ENCODE assay signal across 8 cellular contexts in the genomic region with DNA sequence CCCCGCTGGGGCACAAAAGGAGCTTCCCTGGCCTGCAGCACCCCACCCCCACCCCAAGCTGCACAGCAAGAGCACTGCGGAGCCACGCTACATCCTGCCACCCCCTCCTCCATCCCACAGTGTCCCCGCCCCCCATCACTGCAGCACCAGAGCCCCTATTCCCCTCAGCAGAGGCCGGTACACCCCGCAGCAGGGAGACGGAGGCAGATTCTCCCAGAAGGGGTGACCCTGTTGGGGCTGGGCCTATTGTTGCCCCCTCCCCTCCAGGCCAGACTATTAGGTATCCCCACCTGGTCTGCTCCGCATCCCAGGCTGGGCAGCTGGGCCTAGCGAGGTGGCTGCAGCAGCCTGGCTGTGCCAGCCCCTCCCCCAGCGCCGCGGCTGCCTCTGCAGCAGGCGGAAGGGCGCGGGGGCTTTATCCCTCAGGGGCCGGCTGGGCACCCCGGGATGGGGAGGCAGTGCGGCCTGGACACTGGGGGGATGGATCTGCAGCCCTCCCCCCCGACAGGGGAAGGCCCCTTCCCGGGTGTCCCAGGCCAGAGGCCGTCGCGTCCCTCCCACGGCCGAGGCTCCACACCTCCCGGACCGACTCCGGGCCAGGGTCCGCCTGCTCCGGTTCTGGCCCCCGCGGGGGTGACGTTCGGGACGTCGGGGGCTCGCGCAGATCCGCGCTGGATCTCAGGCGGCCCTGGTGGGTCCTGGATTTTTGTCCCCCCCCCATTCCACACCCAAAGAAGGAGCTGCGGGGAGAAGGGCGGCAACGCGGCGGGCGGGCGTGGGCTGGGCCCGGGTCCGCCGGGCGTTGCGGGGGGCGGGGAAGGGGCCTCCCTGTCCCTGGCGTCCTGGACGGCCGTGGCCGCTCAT. TPM values are rescaled to one million over a fixed set of nuclear protein-coding genes. Genes with fewer than 3 reads are reported as not detected.
A peak's percentile ranks its signal among the peaks of the same experiment; 100 is the strongest.
DNase-seq lines count a peak whose midpoint lies in the region; ATAC-seq, FAIRE-seq and TF ChIP-seq lines count a peak whose summit lies in the region.

No MANE protein-coding gene starts in this region.

- H3K27me3 Mint-ChIP-seq in activated CD4-positive, alpha-beta T cell treated with anti-CD3 and anti-CD28 coated beads, Interleukin-2, amount 10 ng/mL, durations not matched to agents 24 days and 14 days, result peaks cover 34% of the 10 kb centered on the region
- peaks cover 11% of the 10 kb centered on the region for H3K27me3 Mint-ChIP-seq in astrocyte (ENCODE audit: low read depth, unreplicated experiment)

- H3K36me3 Mint-ChIP-seq in activated CD4-positive, alpha-beta T cell treated with anti-CD3 and anti-CD28 coated beads, Interleukin-2, amount 10 ng/mL, durations not matched to agents 24 days and 14 days (ENCODE audit: low read depth), result no peaks in the 10 kb centered on the region
- peaks cover 3% of the 10 kb centered on the region for H3K36me3 Mint-ChIP-seq in astrocyte (ENCODE audit: low read depth, unreplicated experiment)

- H3K4me1 ChIP-seq in astrocyte (ENCODE audit: insufficient read depth, low read length), result no peaks in the 10 kb centered on the region
- peaks cover 47% of the 10 kb centered on the region for H3K4me1 ChIP-seq in HepG2 (ENCODE audit: insufficient read depth, low read length)
- peaks cover 7% of the 10 kb centered on the region for H3K4me1 ChIP-seq in thymus (ENCODE audit: control insufficient read depth, insufficient read depth, low read length)

- H3K36me3 ChIP-seq in astrocyte (ENCODE audit: insufficient read depth, low read length), result no peaks in the 10 kb centered on the region
- H3K36me3 ChIP-seq in HepG2 (replicated peaks in 1 of 2; ENCODE audit: control insufficient read depth in 1 of 2, insufficient read depth in 2 of 2, low read length in 2 of 2), result no peaks in the 10 kb centered on the region
- no peaks in the 10 kb centered on the region for H3K36me3 ChIP-seq in thymus (ENCODE audit: control insufficient read depth, insufficient read depth)

- H3K4me2 ChIP-seq in astrocyte (ENCODE audit: low read length) (peak overlapping the region; percentile 89), HepG2 (ENCODE audit: low read depth, low read length) (peak overlapping the region; percentile 75)

- H3K27me3 ChIP-seq in astrocyte (ENCODE audit: insufficient read depth, low read length) (peaks cover 14% of the 10 kb centered on the region), HepG2 (ENCODE audit: control insufficient read depth in 1 of 2, insufficient read depth in 2 of 2, low read length in 2 of 2) (peaks cover 1 to 17% of the 10 kb centered on the region in 2 experiments; a peak in 3 of 5 replicates), thymus (ENCODE audit: control insufficient read depth, insufficient read depth) (peaks cover 53% of the 10 kb centered on the region)

- H3K79me2 ChIP-seq in astrocyte (ENCODE audit: insufficient read depth, low read length) (peaks cover 52% of the 10 kb centered on the region), HepG2 (ENCODE audit: insufficient read depth, low read length) (no peaks in the 10 kb centered on the region)

- no peak for DNase-seq in activated CD4-positive, alpha-beta T cell treated with anti-CD3 and anti-CD28 coated beads, Interleukin-2, amount 10 ng/mL, durations not matched to agents 24 days and 14 days
- no peak for DNase-seq in activated CD4-positive, alpha-beta T cell treated with anti-CD3 and anti-CD28 coated beads, Interleukin-2, amount 50 U/mL, for 1 hour
- DNase-seq in astrocyte (ENCODE audit: low read depth), result no peak
- no peak for DNase-seq in HepG2 (ENCODE audit: low spot score)
- DNase-seq in amniotic stem cell (lab: John Stamatoyannopoulos, UW), result no peak
- no peak for DNase-seq in OCI-M1 (lab: John Stamatoyannopoulos, UW)
- no peak for DNase-seq in DMS79 treated with DMSO at 0.1 percent for 48 hours (lab: John Stamatoyannopoulos, UW)

- 8% methylated on average over 26 of the region's 58 CpGs for WGBS in HepG2 (ENCODE audit: low lambda C conversion rate)
- 6% methylated on average over 58 of the region's 58 CpGs for WGBS in thymus

- peak overlapping the region; percentile 25 for H3K27ac Mint-ChIP-seq in activated CD4-positive, alpha-beta T cell treated with anti-CD3 and anti-CD28 coated beads, Interleukin-2, amount 10 ng/mL, durations not matched to agents 24 days and 14 days
- H3K27ac Mint-ChIP-seq in astrocyte (ENCODE audit: unreplicated experiment), result no peak overlapping the region

- H3K27ac ChIP-seq in astrocyte (ENCODE audit: low read depth, low read length) (peak overlapping the region; percentile 26), HepG2 (ENCODE audit: extremely low read length, insufficient read depth, low read length) (no peak overlapping the region), thymus (ENCODE audit: low read depth) (peak overlapping the region; percentile 52)

- H3K4me1 Mint-ChIP-seq in activated CD4-positive, alpha-beta T cell treated with anti-CD3 and anti-CD28 coated beads, Interleukin-2, amount 10 ng/mL, durations not matched to agents 24 days and 14 days, result peaks cover 4% of the 10 kb centered on the region
- peaks cover 5% of the 10 kb centered on the region for H3K4me1 Mint-ChIP-seq in astrocyte (ENCODE audit: low read depth, unreplicated experiment)

- no peak for ATAC-seq in HepG2

- no peak for TF ChIP-seq POLR2A in HepG2 (IDR thresholded peaks at IDR 0.05; ENCODE audit: insufficient read depth in 1 of 2, low read depth in 2 of 2, low read length in 2 of 2)

- no peaks in the 10 kb centered on the region for H3K9me3 Mint-ChIP-seq in activated CD4-positive, alpha-beta T cell treated with anti-CD3 and anti-CD28 coated beads, Interleukin-2, amount 10 ng/mL, durations not matched to agents 24 days and 14 days
- H3K9me3 Mint-ChIP-seq in astrocyte (ENCODE audit: unreplicated experiment), result no peaks in the 10 kb centered on the region

- H3K9ac ChIP-seq in astrocyte (ENCODE audit: low read length) (peak overlapping the region; percentile 87), HepG2 (ENCODE audit: insufficient read depth, low read depth, low read length) (peak overlapping the region; percentile 84; the same call in 1 of the 2 replicates)

- no peak for TF ChIP-seq CTCF in astrocyte (IDR thresholded peaks at IDR 0.05; ENCODE audit: insufficient read depth, low read depth, low read length)
- TF ChIP-seq CTCF in HepG2 (CRISPR knock-in tag; IDR thresholded peaks at IDR 0.05), result no peak

- peak overlapping the region; percentile 61 for H3K4me3 ChIP-seq in astrocyte (ENCODE audit: insufficient read depth, low read depth, low read length)
- H3K4me3 ChIP-seq in HepG2 (replicated peaks in 1 of 3; ENCODE audit: insufficient read depth in 1 of 3, low read depth in 2 of 3, low read length in 3 of 3), result peak overlapping the region; percentile 59 to 78 (median 72); a peak in 5 of 6 replicates
- peak overlapping the region; percentile 67 for H3K4me3 ChIP-seq in thymus (ENCODE audit: low read length)

- TF ChIP-seq RAD21 in HepG2 (CRISPR knock-in tag; IDR thresholded peaks at IDR 0.05), result no peak

- FAIRE-seq in astrocyte (lab: Jason Lieb, UNC) (no peak), HepG2 (lab: Jason Lieb, UNC) (no peak)

- BruUV-seq in HepG2 (replicated peaks; lab: Mats Ljungman, UMichigan), result no TSS peak

- CTCF ChIA-PET in HepG2 (lab: Yijun Ruan, JAX; ENCODE audit: low intra/inter-chr PET ratio, low total read pairs), result no interaction called here

- POLR2A ChIA-PET in HepG2 (lab: Yijun Ruan, JAX), result no interaction called here

- no peak overlapping the region for H2AFZ ChIP-seq in astrocyte (ENCODE audit: low read depth, low read length)
- no peak overlapping the region for H2AFZ ChIP-seq in HepG2 (ENCODE audit: low read length)

- H3K9me3 ChIP-seq in astrocyte (ENCODE audit: insufficient read depth, low read depth, low read length) (no peaks in the 10 kb centered on the region), HepG2 (ENCODE audit: low read length) (no peaks in the 10 kb centered on the region), thymus (ENCODE audit: control insufficient read depth) (no peaks in the 10 kb centered on the region)

- peak overlapping the region; percentile 68 for H3K4me3 Mint-ChIP-seq in activated CD4-positive, alpha-beta T cell treated with anti-CD3 and anti-CD28 coated beads, Interleukin-2, amount 10 ng/mL, durations not matched to agents 24 days and 14 days
- H3K4me3 Mint-ChIP-seq in astrocyte (ENCODE audit: unreplicated experiment), result peak overlapping the region; percentile 84

- intact Hi-C loops in activated CD4-positive, alpha-beta T cell treated with anti-CD3 and anti-CD28 coated beads, Interleukin-2, amount 10 ng/mL, durations not matched to agents 24 days and 14 days (cut with micrococcal nuclease), result loop anchor here (5.0 to 10.0 kb wide), 2 partner anchors 186 to 281 kb away; partner anchors contain the start of genes BRSK2 and LSP1
- intact Hi-C loops in HepG2 (cut with micrococcal nuclease; ENCODE audit: unreplicated experiment), result no loop called here

- in situ Hi-C loops in HepG2 (cut with HindIII; ENCODE audit: extremely low pct_ligation_motif_present, low pct_unique_long_range_greater_than_20kb), result no loop called here

- H4K20me1 ChIP-seq in astrocyte (ENCODE audit: insufficient read depth, low read length) (peaks cover 64% of the 10 kb centered on the region), HepG2 (ENCODE audit: insufficient read depth, low read length) (peaks cover 37% of the 10 kb centered on the region; the same call in 1 of the 2 replicates)

- no peak for TF ChIP-seq EP300 in HepG2 (IDR thresholded peaks at IDR 0.05; ENCODE audit: low read depth in 2 of 2, low read length in 2 of 2)
- TF ChIP-seq EP300 in HepG2 (CRISPR knock-in tag; IDR thresholded peaks at IDR 0.05; ENCODE audit: borderline replicate concordance), result no peak

RNA-seq across cellular contexts. Expression of gene DUSP8, which starts 0.9 kb away (rescaled TPM):
- total RNA-seq in activated CD4-positive, alpha-beta T cell treated with anti-CD3 and anti-CD28 coated beads, Interleukin-2, amount 10 ng/mL, durations not matched to agents 24 days and 14 days, result 0.86 and 1.6 TPM in 2 replicates
- 13.8 and 14.8 TPM in 2 replicates for total RNA-seq in astrocyte
- 0.95 and 1.8 TPM in 2 replicates for total RNA-seq in HepG2 (2016; rRNA removed; fragmentation: Illumina TruSeq; extraction: Trizol)
- total RNA-seq in HepG2 (2016; cell fraction: cytosol; rRNA removed; fragmentation: Illumina TruSeq; extraction: Trizol; ENCODE audit: low read depth), result 0.30 and 0.62 TPM in 2 replicates
- 1.1 and 2.2 TPM in 2 replicates for total RNA-seq in HepG2 (2016; cell fraction: insoluble cytoplasmic fraction; rRNA removed; fragmentation: Illumina TruSeq; extraction: Trizol)
- total RNA-seq in HepG2 (2016; cell fraction: membrane; rRNA removed; fragmentation: Illumina TruSeq; extraction: Trizol), result 1.2 and 1.3 TPM in 2 replicates
- total RNA-seq in HepG2 (2016; cell fraction: nucleus; rRNA removed; fragmentation: Illumina TruSeq; extraction: Trizol), result 1.1 and 1.3 TPM in 2 replicates
- polyA plus RNA-seq in HepG2 (2011; rRNA removed), result 8.0 and 15.4 TPM in 2 replicates
- 7.3 and 9.2 TPM in 2 replicates for polyA plus RNA-seq in HepG2 (2011; cell fraction: cytosol; rRNA removed)
- polyA plus RNA-seq in HepG2 (2011; cell fraction: nucleus; rRNA removed), result 11.7 and 12.2 TPM in 2 replicates
- polyA plus RNA-seq in HepG2 (2012), result 13.2 and 23.6 TPM in 2 replicates
- 0.49 and 1.5 TPM in 2 replicates for polyA plus RNA-seq in HepG2 (2016; cell fraction: cytosol; fragmentation: Illumina TruSeq; extraction: Trizol; ENCODE audit: low read depth)
- polyA plus RNA-seq in HepG2 (2016; cell fraction: insoluble cytoplasmic fraction; fragmentation: Illumina TruSeq; extraction: Trizol; ENCODE audit: low read depth), result 3.4 and 4.9 TPM in 2 replicates
- polyA plus RNA-seq in HepG2 (2016; cell fraction: membrane; fragmentation: Illumina TruSeq; extraction: Trizol; ENCODE audit: low read depth), result 2.0 and 2.8 TPM in 2 replicates
- polyA plus RNA-seq in HepG2 (2016; cell fraction: nucleus; fragmentation: Illumina TruSeq; extraction: Trizol; ENCODE audit: insufficient read depth, low read depth), result 5.9 and 6.8 TPM in 2 replicates
- 5.4 and 14.1 TPM in 2 replicates for polyA minus RNA-seq in HepG2 (2011; rRNA and poly(A)+ RNA removed; ENCODE audit: low replicate concordance)
- polyA minus RNA-seq in HepG2 (2011; cell fraction: cytosol; rRNA and poly(A)+ RNA removed), result 4.0 and 5.3 TPM in 2 replicates
- polyA minus RNA-seq in HepG2 (2011; cell fraction: nucleus; rRNA and poly(A)+ RNA removed), result 0.90 and 3.0 TPM in 2 replicates
- 2.9 TPM for polyA plus RNA-seq in thymus

RNA-seq across cellular contexts. Expression of gene KRTAP5-1, which starts 14.0 kb away (rescaled TPM):
- not detected in 2 replicates for total RNA-seq in activated CD4-positive, alpha-beta T cell treated with anti-CD3 and anti-CD28 coated beads, Interleukin-2, amount 10 ng/mL, durations not matched to agents 24 days and 14 days
- total RNA-seq in astrocyte, result not detected in 2 replicates
- total RNA-seq in HepG2 (2016; rRNA removed; fragmentation: Illumina TruSeq; extraction: Trizol), result not detected in 2 replicates
- not detected in 2 replicates for total RNA-seq in HepG2 (2016; cell fraction: cytosol; rRNA removed; fragmentation: Illumina TruSeq; extraction: Trizol; ENCODE audit: low read depth)
- total RNA-seq in HepG2 (2016; cell fraction: insoluble cytoplasmic fraction; rRNA removed; fragmentation: Illumina TruSeq; extraction: Trizol), result not detected in 2 replicates
- total RNA-seq in HepG2 (2016; cell fraction: membrane; rRNA removed; fragmentation: Illumina TruSeq; extraction: Trizol), result not detected in 2 replicates
- not detected in 2 replicates for total RNA-seq in HepG2 (2016; cell fraction: nucleus; rRNA removed; fragmentation: Illumina TruSeq; extraction: Trizol)
- polyA plus RNA-seq in HepG2 (2011; rRNA removed), result not detected in 2 replicates
- not detected in 2 replicates for polyA plus RNA-seq in HepG2 (2011; cell fraction: cytosol; rRNA removed)
- polyA plus RNA-seq in HepG2 (2011; cell fraction: nucleus; rRNA removed), result not detected in 2 replicates
- 0.25 and 0.99 TPM in 2 replicates for polyA plus RNA-seq in HepG2 (2012)
- not detected in 2 replicates for polyA plus RNA-seq in HepG2 (2016; cell fraction: cytosol; fragmentation: Illumina TruSeq; extraction: Trizol; ENCODE audit: low read depth)
- not detected in 2 replicates for polyA plus RNA-seq in HepG2 (2016; cell fraction: insoluble cytoplasmic fraction; fragmentation: Illumina TruSeq; extraction: Trizol; ENCODE audit: low read depth)
- polyA plus RNA-seq in HepG2 (2016; cell fraction: membrane; fragmentation: Illumina TruSeq; extraction: Trizol; ENCODE audit: low read depth), result not detected in 2 replicates
- not detected in 2 replicates for polyA plus RNA-seq in HepG2 (2016; cell fraction: nucleus; fragmentation: Illumina TruSeq; extraction: Trizol; ENCODE audit: insufficient read depth, low read depth)
- not detected in 2 replicates for polyA minus RNA-seq in HepG2 (2011; rRNA and poly(A)+ RNA removed; ENCODE audit: low replicate concordance)
- not detected in 2 replicates for polyA minus RNA-seq in HepG2 (2011; cell fraction: cytosol; rRNA and poly(A)+ RNA removed)
- not detected in 2 replicates for polyA minus RNA-seq in HepG2 (2011; cell fraction: nucleus; rRNA and poly(A)+ RNA removed)
- polyA plus RNA-seq in thymus, result not detected

RNA-seq across cellular contexts. Expression of gene KRTAP5-2, which starts 27.0 kb away (rescaled TPM):
- not detected in 2 replicates for total RNA-seq in activated CD4-positive, alpha-beta T cell treated with anti-CD3 and anti-CD28 coated beads, Interleukin-2, amount 10 ng/mL, durations not matched to agents 24 days and 14 days
- not detected in 2 replicates for total RNA-seq in astrocyte
- total RNA-seq in HepG2 (2016; rRNA removed; fragmentation: Illumina TruSeq; extraction: Trizol), result not detected in 2 replicates
- not detected in 2 replicates for total RNA-seq in HepG2 (2016; cell fraction: cytosol; rRNA removed; fragmentation: Illumina TruSeq; extraction: Trizol; ENCODE audit: low read depth)
- not detected in 2 replicates for total RNA-seq in HepG2 (2016; cell fraction: insoluble cytoplasmic fraction; rRNA removed; fragmentation: Illumina TruSeq; extraction: Trizol)
- total RNA-seq in HepG2 (2016; cell fraction: membrane; rRNA removed; fragmentation: Illumina TruSeq; extraction: Trizol), result not detected in 2 replicates
- total RNA-seq in HepG2 (2016; cell fraction: nucleus; rRNA removed; fragmentation: Illumina TruSeq; extraction: Trizol), result not detected in 2 replicates
- polyA plus RNA-seq in HepG2 (2011; rRNA removed), result not detected in 2 replicates
- polyA plus RNA-seq in HepG2 (2011; cell fraction: cytosol; rRNA removed), result not detected in 2 replicates
- not detected in 2 replicates for polyA plus RNA-seq in HepG2 (2011; cell fraction: nucleus; rRNA removed)
- 0.29 and 0.55 TPM in 2 replicates for polyA plus RNA-seq in HepG2 (2012)
- not detected in 2 replicates for polyA plus RNA-seq in HepG2 (2016; cell fraction: cytosol; fragmentation: Illumina TruSeq; extraction: Trizol; ENCODE audit: low read depth)
- not detected in 2 replicates for polyA plus RNA-seq in HepG2 (2016; cell fraction: insoluble cytoplasmic fraction; fragmentation: Illumina TruSeq; extraction: Trizol; ENCODE audit: low read depth)
- not detected in 2 replicates for polyA plus RNA-seq in HepG2 (2016; cell fraction: membrane; fragmentation: Illumina TruSeq; extraction: Trizol; ENCODE audit: low read depth)
- not detected in 2 replicates for polyA plus RNA-seq in HepG2 (2016; cell fraction: nucleus; fragmentation: Illumina TruSeq; extraction: Trizol; ENCODE audit: insufficient read depth, low read depth)
- 0.21 TPM in 1 of 2 replicates, not detected in the other for polyA minus RNA-seq in HepG2 (2011; rRNA and poly(A)+ RNA removed; ENCODE audit: low replicate concordance)
- polyA minus RNA-seq in HepG2 (2011; cell fraction: cytosol; rRNA and poly(A)+ RNA removed), result not detected in 2 replicates
- polyA minus RNA-seq in HepG2 (2011; cell fraction: nucleus; rRNA and poly(A)+ RNA removed), result not detected in 2 replicates
- 0.11 TPM for polyA plus RNA-seq in thymus

RNA-seq across cellular contexts. Expression of gene KRTAP5-3, which starts 37.1 kb away (rescaled TPM):
- total RNA-seq in activated CD4-positive, alpha-beta T cell treated with anti-CD3 and anti-CD28 coated beads, Interleukin-2, amount 10 ng/mL, durations not matched to agents 24 days and 14 days, result not detected in 2 replicates
- not detected in 2 replicates for total RNA-seq in astrocyte
- total RNA-seq in HepG2 (2016; rRNA removed; fragmentation: Illumina TruSeq; extraction: Trizol), result not detected in 2 replicates
- not detected in 2 replicates for total RNA-seq in HepG2 (2016; cell fraction: cytosol; rRNA removed; fragmentation: Illumina TruSeq; extraction: Trizol; ENCODE audit: low read depth)
- not detected in 2 replicates for total RNA-seq in HepG2 (2016; cell fraction: insoluble cytoplasmic fraction; rRNA removed; fragmentation: Illumina TruSeq; extraction: Trizol)
- total RNA-seq in HepG2 (2016; cell fraction: membrane; rRNA removed; fragmentation: Illumina TruSeq; extraction: Trizol), result not detected in 2 replicates
- total RNA-seq in HepG2 (2016; cell fraction: nucleus; rRNA removed; fragmentation: Illumina TruSeq; extraction: Trizol), result not detected in 2 replicates
- not detected in 2 replicates for polyA plus RNA-seq in HepG2 (2011; rRNA removed)
- not detected in 2 replicates for polyA plus RNA-seq in HepG2 (2011; cell fraction: cytosol; rRNA removed)
- not detected in 2 replicates for polyA plus RNA-seq in HepG2 (2011; cell fraction: nucleus; rRNA removed)
- not detected in 2 replicates for polyA plus RNA-seq in HepG2 (2012)
- not detected in 2 replicates for polyA plus RNA-seq in HepG2 (2016; cell fraction: cytosol; fragmentation: Illumina TruSeq; extraction: Trizol; ENCODE audit: low read depth)
- polyA plus RNA-seq in HepG2 (2016; cell fraction: insoluble cytoplasmic fraction; fragmentation: Illumina TruSeq; extraction: Trizol; ENCODE audit: low read depth), result not detected in 2 replicates
- not detected in 2 replicates for polyA plus RNA-seq in HepG2 (2016; cell fraction: membrane; fragmentation: Illumina TruSeq; extraction: Trizol; ENCODE audit: low read depth)
- polyA plus RNA-seq in HepG2 (2016; cell fraction: nucleus; fragmentation: Illumina TruSeq; extraction: Trizol; ENCODE audit: insufficient read depth, low read depth), result not detected in 2 replicates
- not detected in 2 replicates for polyA minus RNA-seq in HepG2 (2011; rRNA and poly(A)+ RNA removed; ENCODE audit: low replicate concordance)
- not detected in 2 replicates for polyA minus RNA-seq in HepG2 (2011; cell fraction: cytosol; rRNA and poly(A)+ RNA removed)
- not detected in 2 replicates for polyA minus RNA-seq in HepG2 (2011; cell fraction: nucleus; rRNA and poly(A)+ RNA removed)
- polyA plus RNA-seq in thymus, result 0.02 TPM

RNA-seq across cellular contexts. Expression of gene KRTAP5-4, which starts 50.8 kb away (rescaled TPM):
- total RNA-seq in activated CD4-positive, alpha-beta T cell treated with anti-CD3 and anti-CD28 coated beads, Interleukin-2, amount 10 ng/mL, durations not matched to agents 24 days and 14 days, result not detected in 2 replicates
- total RNA-seq in astrocyte, result not detected in 2 replicates
- not detected in 2 replicates for total RNA-seq in HepG2 (2016; rRNA removed; fragmentation: Illumina TruSeq; extraction: Trizol)
- not detected in 2 replicates for total RNA-seq in HepG2 (2016; cell fraction: cytosol; rRNA removed; fragmentation: Illumina TruSeq; extraction: Trizol; ENCODE audit: low read depth)
- not detected in 2 replicates for total RNA-seq in HepG2 (2016; cell fraction: insoluble cytoplasmic fraction; rRNA removed; fragmentation: Illumina TruSeq; extraction: Trizol)
- not detected in 2 replicates for total RNA-seq in HepG2 (2016; cell fraction: membrane; rRNA removed; fragmentation: Illumina TruSeq; extraction: Trizol)
- not detected in 2 replicates for total RNA-seq in HepG2 (2016; cell fraction: nucleus; rRNA removed; fragmentation: Illumina TruSeq; extraction: Trizol)
- polyA plus RNA-seq in HepG2 (2011; rRNA removed), result not detected in 2 replicates
- polyA plus RNA-seq in HepG2 (2011; cell fraction: cytosol; rRNA removed), result not detected in 2 replicates
- polyA plus RNA-seq in HepG2 (2011; cell fraction: nucleus; rRNA removed), result 0.16 TPM in 1 of 2 replicates, not detected in the other
- not detected in 2 replicates for polyA plus RNA-seq in HepG2 (2012)
- polyA plus RNA-seq in HepG2 (2016; cell fraction: cytosol; fragmentation: Illumina TruSeq; extraction: Trizol; ENCODE audit: low read depth), result not detected in 2 replicates
- not detected in 2 replicates for polyA plus RNA-seq in HepG2 (2016; cell fraction: insoluble cytoplasmic fraction; fragmentation: Illumina TruSeq; extraction: Trizol; ENCODE audit: low read depth)
- polyA plus RNA-seq in HepG2 (2016; cell fraction: membrane; fragmentation: Illumina TruSeq; extraction: Trizol; ENCODE audit: low read depth), result not detected in 2 replicates
- not detected in 2 replicates for polyA plus RNA-seq in HepG2 (2016; cell fraction: nucleus; fragmentation: Illumina TruSeq; extraction: Trizol; ENCODE audit: insufficient read depth, low read depth)
- polyA minus RNA-seq in HepG2 (2011; rRNA and poly(A)+ RNA removed; ENCODE audit: low replicate concordance), result not detected in 2 replicates
- not detected in 2 replicates for polyA minus RNA-seq in HepG2 (2011; cell fraction: cytosol; rRNA and poly(A)+ RNA removed)
- polyA minus RNA-seq in HepG2 (2011; cell fraction: nucleus; rRNA and poly(A)+ RNA removed), result not detected in 2 replicates
- polyA plus RNA-seq in thymus, result not detected
